ENCODE assay signal across 16 cellular contexts in the genomic region with DNA sequence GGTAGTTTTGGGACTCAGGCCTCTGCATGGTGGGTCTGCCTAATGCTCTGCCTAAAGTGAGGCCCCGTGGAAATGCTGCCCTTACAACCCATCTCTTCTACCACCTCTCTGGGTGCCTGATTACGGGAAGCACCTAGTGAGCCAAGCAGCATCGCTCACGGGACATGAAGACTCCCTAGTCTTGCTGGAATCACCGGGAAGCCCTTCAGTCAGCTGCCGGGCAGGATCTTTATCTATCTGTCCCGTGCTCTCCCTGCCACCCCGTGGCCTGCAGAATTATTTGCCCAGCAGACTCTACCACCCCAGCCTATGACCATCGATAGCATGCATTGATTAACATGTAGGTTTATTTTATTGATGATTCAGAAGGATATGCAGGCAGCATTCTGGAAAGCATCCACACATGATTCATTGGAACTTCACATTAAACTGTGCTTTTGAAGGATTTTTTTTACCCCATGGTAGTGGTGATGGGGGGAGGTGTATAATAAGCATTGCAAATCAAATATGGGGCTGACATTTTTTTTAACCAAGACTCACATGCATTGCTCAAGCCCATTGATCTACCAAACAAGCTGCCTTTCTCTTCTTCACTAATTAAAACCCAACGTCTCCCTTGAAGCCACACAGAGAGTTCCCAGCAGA.
"Had no signal": no experiment of that assay in that cellular context is flagged by ENCODE, and none has a peak within 500 bp of the region (broad histone marks: within the 10 kb centered on the region; RNA-seq: fewer than 3 reads in every experiment).

No MANE protein-coding gene starts in this region.

- H3K9me3 ChIP-seq: ovary, transverse colon had no signal

- H3K79me2 ChIP-seq: hepatocyte had no signal

- H2AFZ ChIP-seq: hepatocyte had no signal

- H3K4me2 ChIP-seq: hepatocyte had no signal

- DNase-seq: activated naive CD4-positive, alpha-beta T cell treated with Interleukin-2 at 50 U/mL for 16 hours; dorsolateral prefrontal cortex; endodermal cell; islet precursor cell; midbrain; ovary; stimulated activated CD4-positive, alpha-beta T cell treated with anti-CD3 and anti-CD28 coated beads, Interleukin-15, amount 100 ng/mL, for 24 hours; stimulated activated CD4-positive, alpha-beta T cell treated with anti-CD3 and anti-CD28 coated beads, Interleukin-4, amount 100 ng/mL, for 1 hour; stimulated activated naive CD4-positive, alpha-beta T cell treated with Interleukin-2 at 50 U/mL for 16 hours; transverse colon had no signal

- H3K4me1 ChIP-seq: transverse colon had no signal

- H3K9me3 Mint-ChIP-seq: activated T-helper 1 cell treated with anti-CD3 and anti-CD28 coated beads, Interleukin-12 subunit alpha, Interleukin-12 subunit beta, Interleukin-2, Interleukin-4 antibody, amounts not matched to agents 30 ng/mL and 10 ng/mL and 1 ng/mL, durations not matched to agents 14 hours and 24 hours and 36 hours; endodermal cell; neural crest cell had no signal

- H3K27ac ChIP-seq: cardiac muscle cell, hepatocyte, ovary, transverse colon had no signal

- H3K27ac Mint-ChIP-seq: activated T-helper 1 cell treated with anti-CD3 and anti-CD28 coated beads, Interleukin-12 subunit alpha, Interleukin-12 subunit beta, Interleukin-2, Interleukin-4 antibody, amounts not matched to agents 30 ng/mL and 10 ng/mL and 1 ng/mL, durations not matched to agents 14 hours and 24 hours and 36 hours; endodermal cell had no signal

- H3K4me3 Mint-ChIP-seq: activated T-helper 1 cell treated with anti-CD3 and anti-CD28 coated beads, Interleukin-12 subunit alpha, Interleukin-12 subunit beta, Interleukin-2, Interleukin-4 antibody, amounts not matched to agents 30 ng/mL and 10 ng/mL and 1 ng/mL, durations not matched to agents 14 hours and 24 hours and 36 hours; endodermal cell; neural crest cell had no signal

- H3K27me3 ChIP-seq: ovary, transverse colon had no signal

- ATAC-seq: sciatic nerve had no signal

- H3K4me3 ChIP-seq: cardiac muscle cell, dorsolateral prefrontal cortex, hepatocyte, lung, ovary, transverse colon had no signal

- H3K36me3 ChIP-seq: cardiac muscle cell, ovary, transverse colon had no signal
